19 cellular contexts compared by ENCODE assay signal in the genomic region with DNA sequence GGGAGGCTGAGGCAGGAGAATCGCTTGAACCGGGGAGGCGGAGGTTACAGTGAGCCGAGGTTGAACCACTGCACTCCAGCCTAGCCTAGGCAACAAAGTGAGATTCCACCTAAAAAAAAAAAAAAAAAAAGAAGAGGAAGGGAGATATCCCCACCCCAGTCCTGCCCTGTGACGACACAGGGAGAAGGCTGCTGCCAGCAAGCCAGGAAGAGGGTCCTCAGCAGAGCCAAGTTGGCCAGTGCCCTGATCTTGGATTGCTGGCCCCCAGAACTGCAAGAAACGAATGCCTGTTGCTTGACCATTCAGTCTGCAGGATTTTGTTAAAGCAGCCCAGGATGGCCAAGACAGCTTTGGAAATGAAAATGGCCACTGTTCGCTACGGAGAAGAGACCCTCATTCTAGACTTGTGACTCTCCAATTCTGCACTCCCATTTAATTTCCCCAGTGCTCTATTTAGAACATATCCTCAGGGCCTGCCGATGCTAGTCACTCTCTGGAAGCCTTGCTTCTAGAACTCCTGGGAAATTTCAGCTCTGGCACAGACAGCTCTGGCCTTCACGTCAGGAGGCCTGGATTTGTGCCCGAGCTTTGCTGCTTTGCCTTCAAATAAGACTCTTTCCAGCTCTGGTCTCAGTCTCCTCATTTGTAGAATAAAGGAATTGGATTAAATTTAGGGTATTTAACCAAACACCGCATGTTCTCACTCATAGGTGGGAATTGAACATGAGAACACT. TPM values are rescaled to one million over a fixed set of nuclear protein-coding genes. Genes with fewer than 3 reads are reported as not detected.
DNase-seq lines count a peak whose midpoint lies in the region; ATAC-seq and TF ChIP-seq lines count a peak whose summit lies in the region.
"Had no signal": no experiment of that assay in that cellular context is flagged by ENCODE, and none has a peak within 500 bp of the region (broad histone marks: within the 10 kb centered on the region; RNA-seq: fewer than 3 reads in every experiment).

No MANE protein-coding gene starts in this region.

- in situ Hi-C loops in G401 (cut with HindIII; ENCODE audit: low sequenced_read_pairs) = no loop called here
- in situ Hi-C loops in KBM-7 (cut with MboI; ENCODE audit: low pct_unique_long_range_greater_than_20kb, low sequenced_read_pairs) = no loop called here

- H3K36me3 ChIP-seq in left ventricle myocardium inferior (no peaks in the 10 kb centered on the region), lower lobe of right lung (no peaks in the 10 kb centered on the region)
- H3K36me3 ChIP-seq: SJCRH30, tibial nerve had no signal

- H3K9me3 ChIP-seq in left ventricle myocardium inferior (replicated peaks) (no peaks in the 10 kb centered on the region), lower lobe of right lung (no peaks in the 10 kb centered on the region)
- H3K9me3 ChIP-seq: SJCRH30, tibial nerve had no signal

- TF ChIP-seq CTCF in left ventricle myocardium inferior (IDR thresholded peaks at IDR 0.05; ENCODE audit: borderline replicate concordance) (no peak), lower lobe of right lung (IDR thresholded peaks at IDR 0.05) (no peak)

- H3K27me3 ChIP-seq in left ventricle myocardium inferior (ENCODE audit: low read depth) (peaks cover 13% of the 10 kb centered on the region), lower lobe of right lung (ENCODE audit: low read depth) (no peaks in the 10 kb centered on the region)
- H3K27me3 ChIP-seq: SJCRH30, tibial nerve had no signal

- intact Hi-C loops in left ventricle myocardium inferior (cut with micrococcal nuclease) (no loop called here), posterior vena cava (cut with DNase I) (no loop called here), lower lobe of right lung (cut with DNase I) (no loop called here)

- DNase-seq in G401 (ENCODE audit: low spot score) = peak; percentile 89
- DNase-seq in cerebellum (ENCODE audit: low spot score) = peak; percentile 79
- DNase-seq in left ventricle myocardium inferior = peak; percentile 67
- peak; percentile 91 for DNase-seq in posterior vena cava (ENCODE audit: low spot score)
- DNase-seq in SKM-1 treated with dmso at 0.1 percent for 144 hours (lab: John Stamatoyannopoulos, UW; ENCODE audit: unreplicated experiment) = no peak
- no peak for DNase-seq in lower lobe of right lung
- no peak for DNase-seq in KBM-7
- no peak for DNase-seq in activated naive CD4-positive, alpha-beta T cell (lab: John Stamatoyannopoulos, UW)
- DNase-seq: ACHN; activated CD4-positive, alpha-beta memory T cell treated with anti-CD3 and anti-CD28 coated beads, Interleukin-2, amount 10 ng/mL, durations not matched to agents 7 days and 5 days; activated gamma-delta T cell treated with Interleukin-2 at 50 U/mL for 16 hours; dermis blood vessel endothelial cell; foreskin keratinocyte; H7; kidney glomerular epithelial cell; naive thymus-derived CD8-positive, alpha-beta T cell; SJCRH30 had no signal

- H3K4me1 ChIP-seq in left ventricle myocardium inferior (peaks cover 9% of the 10 kb centered on the region), lower lobe of right lung (no peaks in the 10 kb centered on the region)
- H3K4me1 ChIP-seq: foreskin keratinocyte, SJCRH30, tibial nerve had no signal

- H3K27ac ChIP-seq in left ventricle myocardium inferior (replicated peaks) (peak overlapping the region; percentile 75), lower lobe of right lung (no peak overlapping the region)
- H3K27ac ChIP-seq: foreskin keratinocyte, SJCRH30, tibial nerve had no signal

- H3K4me3 ChIP-seq in left ventricle myocardium inferior (peak overlapping the region; percentile 30), lower lobe of right lung (no peak overlapping the region)
- H3K4me3 ChIP-seq: SJCRH30, smooth muscle cell, tibial nerve had no signal

- no peak for ATAC-seq in lower lobe of right lung
- ATAC-seq: foreskin keratinocyte; naive thymus-derived CD8-positive, alpha-beta T cell had no signal

RNA-seq across cellular contexts. Expression of a gene that starts 15.8 kb away (rescaled TPM):
- 8.5 and 15.5 TPM in 2 replicates for total RNA-seq in G401 (2014; rRNA removed; shearing (Covaris generic))
- total RNA-seq in cerebellum (12.9 TPM), left ventricle myocardium inferior (9.7 TPM), posterior vena cava (10 to 100 TPM; 14.2 to 15.4 TPM), lower lobe of right lung (14.8 TPM)

RNA-seq across cellular contexts. Expression of a gene that starts 43.6 kb away (rescaled TPM):
- 54.8 and 57.8 TPM in 2 replicates for total RNA-seq in G401 (2014; rRNA removed; shearing (Covaris generic))
- 26.5 TPM for total RNA-seq in cerebellum
- 19.4 TPM for total RNA-seq in left ventricle myocardium inferior
- total RNA-seq in posterior vena cava = 10 to 100 TPM; 21.3 to 21.4 TPM
- 20.5 TPM for total RNA-seq in lower lobe of right lung

Comparison
In these comparisons a context has a peak if more than half of its experiments do, and no peak if none do; other contexts are left out.
1. DNase-seq: peak in G401 (single experiment), cerebellum (single experiment), left ventricle myocardium inferior (single experiment) and posterior vena cava (single experiment); none in SKM-1 treated with dmso at 0.1 percent for 144 hours (single experiment), lower lobe of right lung (single experiment), KBM-7 (single experiment) and activated naive CD4-positive, alpha-beta T cell (0 of 4).